In genomic region chr19:54593931-54594626, GRCh38 we compare ENCODE assay signal across 9 cellular contexts. TPM values are rescaled to one million over a fixed set of nuclear protein-coding genes. Genes with fewer than 3 reads are reported as not detected.
"Had no signal": no experiment of that assay in that cellular context is flagged by ENCODE, and none has a peak within 500 bp of the region (broad histone marks: within the 10 kb centered on the region; RNA-seq: fewer than 3 reads in every experiment).

No MANE protein-coding gene starts in this region.

RNA-seq across cellular contexts. Expression of gene LILRA1, which starts 0.6 kb away (rescaled TPM):
- total RNA-seq: chondrocyte; epithelial cell of proximal tubule; fibroblast of villous mesenchyme; mammary epithelial cell; naive thymus-derived CD8-positive, alpha-beta T cell; osteocyte; progenitor cell of endocrine pancreas; suprapubic skin had no signal
- polyA plus RNA-seq: mammary epithelial cell had no signal

RNA-seq across cellular contexts. Expression of gene LILRA2, which starts 20.5 kb away (rescaled TPM):
- total RNA-seq: chondrocyte, epithelial cell of proximal tubule, fibroblast of villous mesenchyme, mammary epithelial cell, osteocyte, progenitor cell of endocrine pancreas, vagina had no signal
- polyA plus RNA-seq: mammary epithelial cell had no signal

RNA-seq across cellular contexts. Expression of gene LILRB1, which starts 36.2 kb away (rescaled TPM):
- total RNA-seq: chondrocyte, epithelial cell of proximal tubule, fibroblast of villous mesenchyme, mammary epithelial cell, osteocyte, progenitor cell of endocrine pancreas, suprapubic skin had no signal
- polyA plus RNA-seq: mammary epithelial cell had no signal
